ENCODE assay signal across 27 cellular contexts in genomic region chr9:36289836-36290435, GRCh38.
"Had no signal": no experiment of that assay in that cellular context is flagged by ENCODE, and none has a peak within 500 bp of the region (broad histone marks: within the 10 kb centered on the region; RNA-seq: fewer than 3 reads in every experiment).

No MANE protein-coding gene starts in this region.

- H3K4me1 Mint-ChIP-seq: natural killer cell; nephron; stimulated activated effector memory CD8-positive, alpha-beta T cell treated with anti-CD3 and anti-CD28 coated beads, Interleukin-12 subunit alpha, Interleukin-12 subunit beta, amount 100 ng/mL, for 72 hours; stimulated activated naive B cell treated with anti-CD40 and anti-IgM and Interleukin-4, amounts not matched to agents 10 μg/mL and 1 μg/mL and 100 μg/mL, for 72 hours had no signal

- H3K4me2 ChIP-seq: neural progenitor cell had no signal

- ATAC-seq: natural killer cell; psoas muscle; right cardiac atrium; right lobe of liver; stimulated activated effector memory CD8-positive, alpha-beta T cell treated with anti-CD3 and anti-CD28 coated beads, Interleukin-12 subunit alpha, Interleukin-12 subunit beta, amount 100 ng/mL, for 72 hours; stimulated activated naive B cell treated with anti-CD40 and anti-IgM and Interleukin-4, amounts not matched to agents 10 μg/mL and 1 μg/mL and 100 μg/mL, for 72 hours; upper lobe of right lung had no signal

- H3K4me1 ChIP-seq: parathyroid adenoma, psoas muscle, right lobe of liver, sigmoid colon, stomach, thyroid gland, tibial nerve, upper lobe of right lung, uterus had no signal

- H3K27me3 ChIP-seq: neural progenitor cell, ovary, right lobe of liver, sigmoid colon, stomach, thyroid gland, tibial nerve, upper lobe of right lung, uterus had no signal

- H2AFZ ChIP-seq: parathyroid adenoma had no signal

- H3K4me3 Mint-ChIP-seq: natural killer cell; nephron; neural progenitor cell; stimulated activated effector memory CD8-positive, alpha-beta T cell treated with anti-CD3 and anti-CD28 coated beads, Interleukin-12 subunit alpha, Interleukin-12 subunit beta, amount 100 ng/mL, for 72 hours; stimulated activated naive B cell treated with anti-CD40 and anti-IgM and Interleukin-4, amounts not matched to agents 10 μg/mL and 1 μg/mL and 100 μg/mL, for 72 hours; stimulated activated naive CD8-positive, alpha-beta T cell treated with anti-CD3 and anti-CD28 coated beads, Interleukin-15, Interleukin-2, amounts not matched to agents 100 ng/mL and 50 ng/mL, for 24 hours; type B pancreatic cell had no signal

- H3K4me3 ChIP-seq: neural progenitor cell, ovary, psoas muscle, right lobe of liver, sigmoid colon, stomach, thoracic aorta, thyroid gland, tibial nerve, upper lobe of right lung, uterus had no signal

- DNase-seq: natural killer cell; occipital lobe; ovary; posterior cingulate gyrus; psoas muscle; right cardiac atrium; right lobe of liver; sigmoid colon; small intestine; stimulated activated CD4-positive, alpha-beta T cell treated with anti-CD3 and anti-CD28 coated beads, Interleukin-15, amount 100 ng/mL, for 24 hours; stimulated activated CD4-positive, alpha-beta T cell treated with anti-CD3 and anti-CD28 coated beads, Interleukin-2, amount 100 ng/mL, for 24 hours; stimulated activated CD4-positive, alpha-beta T cell treated with anti-CD3 and anti-CD28 coated beads, Interleukin-2, amount 100 ng/mL, for 48 hours; stimulated activated CD4-positive, alpha-beta T cell treated with anti-CD3 and anti-CD28 coated beads, Interleukin-4, amount 100 ng/mL, for 24 hours; stimulated activated naive B cell treated with anti-CD40 and anti-IgM and Interleukin-4, amounts not matched to agents 10 μg/mL and 1 μg/mL and 100 μg/mL, for 72 hours; stimulated activated naive CD4-positive, alpha-beta T cell treated with Interleukin-2 at 50 U/mL for 16 hours; stomach; thyroid gland; upper lobe of right lung; uterus had no signal

- H3K9me3 Mint-ChIP-seq: natural killer cell; nephron; neural progenitor cell; stimulated activated effector memory CD8-positive, alpha-beta T cell treated with anti-CD3 and anti-CD28 coated beads, Interleukin-12 subunit alpha, Interleukin-12 subunit beta, amount 100 ng/mL, for 72 hours; stimulated activated naive B cell treated with anti-CD40 and anti-IgM and Interleukin-4, amounts not matched to agents 10 μg/mL and 1 μg/mL and 100 μg/mL, for 72 hours; stimulated activated naive CD8-positive, alpha-beta T cell treated with anti-CD3 and anti-CD28 coated beads, Interleukin-15, Interleukin-2, amounts not matched to agents 100 ng/mL and 50 ng/mL, for 24 hours had no signal

- H3K27ac ChIP-seq: neural progenitor cell, ovary, parathyroid adenoma, psoas muscle, right lobe of liver, sigmoid colon, stomach, thoracic aorta, thyroid gland, tibial nerve, upper lobe of right lung, uterus had no signal

- H3K9me3 ChIP-seq: ovary, psoas muscle, right lobe of liver, sigmoid colon, stomach, thoracic aorta, thyroid gland, tibial nerve, upper lobe of right lung, uterus had no signal

- H3K27me3 Mint-ChIP-seq: stimulated activated naive B cell treated with anti-CD40 and anti-IgM and Interleukin-4, amounts not matched to agents 10 μg/mL and 1 μg/mL and 100 μg/mL, for 72 hours; stimulated activated naive CD8-positive, alpha-beta T cell treated with anti-CD3 and anti-CD28 coated beads, Interleukin-15, Interleukin-2, amounts not matched to agents 100 ng/mL and 50 ng/mL, for 24 hours; type B pancreatic cell had no signal

- H3K36me3 ChIP-seq: neural progenitor cell, ovary, right lobe of liver, sigmoid colon, stomach, thoracic aorta, thyroid gland, upper lobe of right lung, uterus had no signal

- H3K36me3 Mint-ChIP-seq: natural killer cell; neural progenitor cell; stimulated activated effector memory CD8-positive, alpha-beta T cell treated with anti-CD3 and anti-CD28 coated beads, Interleukin-12 subunit alpha, Interleukin-12 subunit beta, amount 100 ng/mL, for 72 hours; type B pancreatic cell had no signal

- H3K9ac ChIP-seq: neural progenitor cell, parathyroid adenoma had no signal
